In genomic region chr15:29944925-29945324, GRCh38 we compare ENCODE assay signal across 26 cellular contexts.
"Had no signal": no experiment of that assay in that cellular context is flagged by ENCODE, and none has a peak within 500 bp of the region (broad histone marks: within the 10 kb centered on the region; RNA-seq: fewer than 3 reads in every experiment).

No MANE protein-coding gene starts in this region.

- H3K27ac Mint-ChIP-seq: activated CD4-positive, alpha-beta T cell treated with anti-CD3 and anti-CD28 coated beads for 36 hours; activated CD8-positive, alpha-beta T cell treated with anti-CD3 and anti-CD28 coated beads, Interleukin-2, amount 10 ng/mL, durations not matched to agents 7 days and 5 days; activated naive CD4-positive, alpha-beta T cell treated with anti-CD3 and anti-CD28 coated beads for 36 hours; activated naive CD8-positive, alpha-beta T cell had no signal

- H3K4me1 Mint-ChIP-seq: activated CD4-positive, alpha-beta T cell treated with anti-CD3 and anti-CD28 coated beads for 36 hours had no signal

- H3K9me3 ChIP-seq: SJCRH30, SK-N-SH had no signal

- H3K4me3 ChIP-seq: SJCRH30 had no signal

- H3K36me3 ChIP-seq: brain microvascular endothelial cell, SJCRH30 had no signal

- DNase-seq: activated CD4-positive, alpha-beta T cell treated with anti-CD3 and anti-CD28 coated beads for 36 hours; activated CD4-positive, alpha-beta T cell treated with anti-CD3 and anti-CD28 coated beads, Interleukin-2, amount 50 U/mL, for 4 hours; activated CD8-positive, alpha-beta T cell treated with anti-CD3 and anti-CD28 coated beads, Interleukin-2, amount 10 ng/mL, durations not matched to agents 7 days and 5 days; activated effector memory CD4-positive, alpha-beta T cell treated with anti-CD3 and anti-CD28 coated beads, Interleukin-2, amount 50 U/mL, for 16 hours; activated naive CD4-positive, alpha-beta T cell treated with anti-CD3 and anti-CD28 coated beads for 36 hours; activated T-cell treated with anti-CD3 and anti-CD28 coated beads, Interleukin-2, amount 50 U/mL, for 4 hours; amygdala; brain microvascular endothelial cell; IMR-90; Kasumi-1; KBM-7; NCI-H1048; NCI-H146; NCI-H187 treated with DMSO at 0.1 percent for 48 hours; NCI-H2081 treated with DMSO at 0.1 percent for 48 hours; NCI-H2171; NCI-H2227 treated with DMSO at 0.1 percent for 48 hours; NCI-H526; NCI-H82; Right ventricle myocardium superior; RPMI8226; SJCRH30; SK-N-SH; T-helper 1 cell had no signal

- H3K9ac ChIP-seq: SK-N-SH had no signal

- H3K27ac ChIP-seq: brain microvascular endothelial cell, SJCRH30, VCaP had no signal

- H3K9me3 Mint-ChIP-seq: activated naive CD4-positive, alpha-beta T cell treated with anti-CD3 and anti-CD28 coated beads for 36 hours; activated T-cell treated with anti-CD3 and anti-CD28 coated beads, Interleukin-2, amount 50 U/mL, for 4 hours had no signal

- H3K4me3 Mint-ChIP-seq: activated CD4-positive, alpha-beta T cell treated with anti-CD3 and anti-CD28 coated beads for 36 hours; activated CD8-positive, alpha-beta T cell treated with anti-CD3 and anti-CD28 coated beads, Interleukin-2, amount 10 ng/mL, durations not matched to agents 7 days and 5 days; activated naive CD4-positive, alpha-beta T cell treated with anti-CD3 and anti-CD28 coated beads for 36 hours; activated naive CD8-positive, alpha-beta T cell; activated T-cell treated with anti-CD3 and anti-CD28 coated beads, Interleukin-2, amount 50 U/mL, for 4 hours had no signal

- H3K27me3 ChIP-seq: brain microvascular endothelial cell, SJCRH30 had no signal

- H3K36me3 Mint-ChIP-seq: activated naive CD8-positive, alpha-beta T cell had no signal

- H3K4me2 ChIP-seq: SK-N-SH had no signal

- H3K4me1 ChIP-seq: SJCRH30 had no signal
